ENCODE assay signal across 1 cellular context in genomic region chr3:21216598-21216997, GRCh38.
TF ChIP-seq lines count a peak whose summit lies in the region.

No MANE protein-coding gene starts in this region.

TF ChIP-seq in SK-N-SH treated with all-trans-retinoic acid at 6 μM for 48 hours, 23 proteins besides CTCF, POLR2A, EP300 and RAD21 (continued from another document):
- no peak for TF ChIP-seq CREB5 (CRISPR knock-in tag; IDR thresholded peaks at IDR 0.05; ENCODE audit: low read depth)
